In genomic region chr14:51604078-51604477, GRCh38 we compare ENCODE assay signal across 17 cellular contexts. TPM values are rescaled to one million over a fixed set of nuclear protein-coding genes. Genes with fewer than 3 reads are reported as not detected.
DNase-seq lines count a peak whose midpoint lies in the region; ATAC-seq and TF ChIP-seq lines count a peak whose summit lies in the region.
"Had no signal": no experiment of that assay in that cellular context is flagged by ENCODE, and none has a peak within 500 bp of the region (broad histone marks: within the 10 kb centered on the region; RNA-seq: fewer than 3 reads in every experiment).

No MANE protein-coding gene starts in this region.

- H3K36me3 Mint-ChIP-seq in activated CD4-positive, alpha-beta T cell treated with anti-CD3 and anti-CD28 coated beads for 36 hours (ENCODE audit: low read depth): no peaks in the 10 kb centered on the region

- no peaks in the 10 kb centered on the region for H3K9me3 Mint-ChIP-seq in activated CD4-positive, alpha-beta T cell treated with anti-CD3 and anti-CD28 coated beads for 36 hours (ENCODE audit: low read depth)
- H3K9me3 Mint-ChIP-seq: endodermal cell, H9, nephron had no signal

- no peak for TF ChIP-seq CTCF in RWPE2 (IDR thresholded peaks at IDR 0.05; ENCODE audit: poor library complexity, severe bottlenecking)

- H3K36me3 ChIP-seq in RWPE2 (ENCODE audit: low read depth): peaks cover 15% of the 10 kb centered on the region; the same call in 1 of the 2 replicates
- H3K36me3 ChIP-seq: heart left ventricle had no signal

- CTCF ChIA-PET in activated CD4-positive, alpha-beta T cell treated with anti-CD3 and anti-CD28 coated beads for 36 hours (lab: Charles Lee): interaction anchor here (0.6 to 0.7 kb wide), 2 partner anchors 342 to 1491 kb away, joined by 3 read pairs; no protein-coding TSS in a partner anchor

- no peaks in the 10 kb centered on the region for H3K9me3 ChIP-seq in RWPE2 (ENCODE audit: severe bottlenecking)
- H3K9me3 ChIP-seq: heart left ventricle had no signal

- DNase-seq in ELF-1 (ENCODE audit: low read depth, low spot score) (peak; percentile 23), RWPE2 (ENCODE audit: low spot score) (no peak), fibroblast of peridontal ligament (ENCODE audit: extremely low read depth) (peak; percentile 75), sciatic nerve (ENCODE audit: low spot score) (no peak), activated gamma-delta T cell (lab: John Stamatoyannopoulos, UW) (no peak)
- no peak for DNase-seq in activated CD4-positive, alpha-beta T cell treated with anti-CD3 and anti-CD28 coated beads for 36 hours
- DNase-seq: activated naive CD4-positive, alpha-beta T cell; caudate nucleus; endodermal cell; H9; heart left ventricle; NCI-H1930; NCI-H526 treated with DMSO at 0.1 percent for 48 hours; stimulated activated naive CD8-positive, alpha-beta T cell treated with anti-CD3 and anti-CD28 coated beads, Interleukin-15, Interleukin-2, amounts not matched to agents 100 U/mL and 50 U/mL, for 24 hours had no signal

- no peak overlapping the region for H3K4me3 Mint-ChIP-seq in activated CD4-positive, alpha-beta T cell treated with anti-CD3 and anti-CD28 coated beads for 36 hours
- H3K4me3 Mint-ChIP-seq: endodermal cell, H9, nephron had no signal

- H3K4me3 ChIP-seq in RWPE2 (ENCODE audit: severe bottlenecking): no peak overlapping the region
- H3K4me3 ChIP-seq: heart left ventricle had no signal

- intact Hi-C loops in sciatic nerve (cut with DNase I): no loop called here
- intact Hi-C loops in activated CD4-positive, alpha-beta T cell treated with anti-CD3 and anti-CD28 coated beads for 36 hours (cut with DNase I, micrococcal nuclease): no loop called here

- no peaks in the 10 kb centered on the region for H3K27me3 ChIP-seq in RWPE2 (ENCODE audit: insufficient read depth, poor library complexity, severe bottlenecking)
- H3K27me3 ChIP-seq: heart left ventricle had no signal

- no peak overlapping the region for H3K27ac ChIP-seq in RWPE2 (ENCODE audit: poor library complexity, severe bottlenecking)
- H3K27ac ChIP-seq: heart left ventricle had no signal

- ATAC-seq in RWPE2 (ENCODE audit: low read depth) (peak; percentile 66; the same call in 2 of the 3 replicates), sciatic nerve (peak; percentile 83), HG03432 (IDR thresholded peaks at IDR 0.05; ENCODE audit: unreplicated experiment) (no peak), GM19023 (IDR thresholded peaks at IDR 0.05; ENCODE audit: unreplicated experiment) (no peak)
- ATAC-seq in activated CD4-positive, alpha-beta T cell treated with anti-CD3 and anti-CD28 coated beads for 36 hours: no peak
- ATAC-seq: stimulated activated naive CD8-positive, alpha-beta T cell treated with anti-CD3 and anti-CD28 coated beads, Interleukin-15, Interleukin-2, amounts not matched to agents 100 U/mL and 50 U/mL, for 24 hours had no signal

- peaks cover 15% of the 10 kb centered on the region for H3K27me3 Mint-ChIP-seq in activated CD4-positive, alpha-beta T cell treated with anti-CD3 and anti-CD28 coated beads for 36 hours

- POLR2A ChIA-PET in activated CD4-positive, alpha-beta T cell treated with anti-CD3 and anti-CD28 coated beads for 36 hours (lab: Charles Lee): no interaction called here

- H3K4me1 Mint-ChIP-seq in activated CD4-positive, alpha-beta T cell treated with anti-CD3 and anti-CD28 coated beads for 36 hours: no peaks in the 10 kb centered on the region

- H3K4me1 ChIP-seq in RWPE2 (ENCODE audit: insufficient read depth, poor library complexity, severe bottlenecking): peaks cover 5% of the 10 kb centered on the region
- H3K4me1 ChIP-seq: heart left ventricle had no signal

- H3K27ac Mint-ChIP-seq in activated CD4-positive, alpha-beta T cell treated with anti-CD3 and anti-CD28 coated beads for 36 hours: no peak overlapping the region
- H3K27ac Mint-ChIP-seq: endodermal cell, H9, nephron had no signal

RNA-seq across cellular contexts. Expression of gene FRMD6, which starts 47.6 kb away (rescaled TPM):
- 52.0 TPM for total RNA-seq in sciatic nerve
- 1 to 10 TPM; 7.5 to 8.0 TPM for total RNA-seq in activated CD4-positive, alpha-beta T cell treated with anti-CD3 and anti-CD28 coated beads for 36 hours

Comparison
In these comparisons a context has a peak if more than half of its experiments do, and no peak if none do; other contexts are left out.
1. DNase-seq: peak in ELF-1 (single experiment) and fibroblast of peridontal ligament (single experiment); none in RWPE2 (single experiment), sciatic nerve (single experiment), activated gamma-delta T cell (single experiment) and activated CD4-positive, alpha-beta T cell treated with anti-CD3 and anti-CD28 coated beads for 36 hours (single experiment).
2. ATAC-seq: peak in RWPE2 (single experiment) and sciatic nerve (single experiment); none in HG03432 (single experiment), GM19023 (single experiment) and activated CD4-positive, alpha-beta T cell treated with anti-CD3 and anti-CD28 coated beads for 36 hours (single experiment).